In the genomic region with DNA sequence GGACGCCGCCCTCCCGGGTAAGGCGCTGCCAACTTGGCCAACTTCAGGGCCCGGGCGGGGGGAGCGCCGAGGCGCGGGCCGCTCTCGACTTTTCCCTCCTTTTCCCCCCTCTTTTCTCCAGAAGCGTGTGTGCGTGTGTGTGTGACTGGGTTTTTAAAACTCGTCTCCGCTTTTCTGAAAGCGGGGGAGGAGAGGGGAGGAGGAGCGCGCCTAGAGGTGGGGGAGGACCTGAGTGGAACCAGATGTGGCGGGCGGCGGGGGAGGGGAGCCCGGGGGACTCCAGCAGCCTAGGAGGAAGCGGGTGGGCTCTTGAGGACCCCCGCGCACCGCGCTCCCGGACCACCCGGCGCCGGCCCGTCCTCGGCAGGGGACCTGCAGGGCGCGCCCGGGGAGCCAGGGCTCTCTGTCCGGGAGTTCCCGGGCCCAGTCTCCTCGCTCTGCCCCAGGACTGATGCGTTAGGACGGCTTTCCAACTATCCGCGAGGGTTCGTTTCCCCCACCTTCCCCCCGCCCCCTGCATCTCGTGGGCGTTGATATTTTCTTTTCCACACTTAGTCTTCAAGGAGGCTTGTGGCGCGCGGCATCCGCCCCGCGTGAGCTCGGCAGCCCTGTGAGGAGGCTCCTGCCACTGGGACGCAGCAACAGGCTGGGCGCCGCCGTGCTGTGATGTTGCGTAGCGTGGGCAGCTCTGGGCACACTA, we compare ENCODE assay signal across 8 cellular contexts. TPM values are rescaled to one million over a fixed set of nuclear protein-coding genes. Genes with fewer than 3 reads are reported as not detected.
A peak's percentile ranks its signal among the peaks of the same experiment; 100 is the strongest.
DNase-seq lines count a peak whose midpoint lies in the region; ATAC-seq and TF ChIP-seq lines count a peak whose summit lies in the region.

No MANE protein-coding gene starts in this region.

- peak overlapping the region; percentile 89 for H3K4me3 ChIP-seq in HUES64 (ENCODE audit: low read length)
- H3K4me3 ChIP-seq in foreskin fibroblast (ENCODE audit: low read depth in 1 of 2, low read length in 2 of 2) = peak overlapping the region; percentile 79 to 91
- H3K4me3 ChIP-seq in uterus = peak overlapping the region; percentile 44 to 68

- ATAC-seq in omental fat pad (ENCODE audit: low FRiP score) = peak; percentile 2

- intact Hi-C loops in uterus (cut with DNase I; ENCODE audit: low total_unique reads) = no loop called here

- peak overlapping the region; percentile 33; the same call in 1 of the 2 replicates for H3K27ac ChIP-seq in HUES64 (ENCODE audit: low read depth, low read length)
- H3K27ac ChIP-seq in uterus = peak overlapping the region; percentile 83 to 98

- H3K9ac ChIP-seq in HUES64 (ENCODE audit: low read depth, low read length) = peak overlapping the region; percentile 85

- no peaks in the 10 kb centered on the region for H3K9me3 ChIP-seq in HUES64 (ENCODE audit: insufficient read depth, low read depth, low read length)
- no peaks in the 10 kb centered on the region for H3K9me3 ChIP-seq in uterus

- peak in 1 of 2 donors; percentile 26 for TF ChIP-seq POLR2A in uterus (IDR thresholded peaks at IDR 0.05)

- H3K27me3 ChIP-seq in HUES64 (ENCODE audit: insufficient read depth, low read length) = no peaks in the 10 kb centered on the region
- H3K27me3 ChIP-seq in uterus = no peaks in the 10 kb centered on the region

- TF ChIP-seq CTCF in foreskin fibroblast (IDR thresholded peaks at IDR 0.05; ENCODE audit: low read depth, low read length) (no peak), omental fat pad (IDR thresholded peaks at IDR 0.05) (no peak), uterus (IDR thresholded peaks at IDR 0.05) (no peak)

- no peaks in the 10 kb centered on the region for H3K36me3 ChIP-seq in HUES64 (ENCODE audit: insufficient read depth, low read length)
- H3K36me3 ChIP-seq in uterus = no peaks in the 10 kb centered on the region

- WGBS in HUES64 = under 1% methylated on average over 55 of the region's 61 CpGs

- DNase-seq in EH (ENCODE audit: low read depth) (peak; percentile 79), activated T-cell treated with anti-CD3 and anti-CD28 coated beads for 4 hours (peak; percentile 62), foreskin fibroblast (peak; percentile 81 to 92), omental fat pad (ENCODE audit: low spot score) (no peak), uterus (peak; percentile 83 to 85), iPS-NIHi7 (ENCODE audit: extremely low spot score) (no peak), Ammon's horn (ENCODE audit: low spot score) (no peak)

- H3K4me1 ChIP-seq in HUES64 (ENCODE audit: insufficient read depth, low read length) (peaks cover 35% of the 10 kb centered on the region), uterus (peaks cover 0 to 10% of the 10 kb centered on the region in 2 donors)

RNA-seq across cellular contexts. Expression of a gene that starts 0.6 kb away (rescaled TPM):
- 24.0 TPM for polyA plus RNA-seq in HUES64 (2013, experiment 1 of 2)
- 29.2 TPM for polyA plus RNA-seq in HUES64 (2013, experiment 2 of 2)
- 10 to 100 TPM; 21.3 to 82.4 (median 30.8) TPM for total RNA-seq in omental fat pad
- total RNA-seq in uterus = 100 to 1,000 TPM in 2 of 4 donors, 10 to 100 TPM in 2; 30.7 to 273 (median 102) TPM

Comparison
In these comparisons a context has a peak if more than half of its experiments do, and no peak if none do; other contexts are left out.
1. DNase-seq: peak in EH (single experiment), activated T-cell treated with anti-CD3 and anti-CD28 coated beads for 4 hours (single experiment), foreskin fibroblast (2 of 2) and uterus (2 of 2); none in omental fat pad (single experiment), iPS-NIHi7 (single experiment) and Ammon's horn (single experiment).
2. Peak in every context shown above with its lines, with median percentiles within 50 percentile points of each other: H3K4me3 ChIP-seq.